In genomic region chrX:12702509-12703091, GRCh38 we compare ENCODE assay signal across 12 cellular contexts.
DNase-seq lines count a peak whose midpoint lies in the region; ATAC-seq and TF ChIP-seq lines count a peak whose summit lies in the region.
"Had no signal": no experiment of that assay in that cellular context is flagged by ENCODE, and none has a peak within 500 bp of the region (broad histone marks: within the 10 kb centered on the region; RNA-seq: fewer than 3 reads in every experiment).

No MANE protein-coding gene starts in this region.

- DNase-seq in NCI-H2196 (lab: John Stamatoyannopoulos, UW; ENCODE audit: unreplicated experiment) (peak; percentile 4), NCI-H2196 treated with DMSO at 0.1 percent for 48 hours (lab: John Stamatoyannopoulos, UW; ENCODE audit: unreplicated experiment) (no peak), HEK293T (ENCODE audit: extremely low spot score) (peak; percentile 13), lung microvascular endothelial cell (ENCODE audit: low read depth in 2 of 2) (peak; percentile 0 to 7), AG20443 (ENCODE audit: low spot score) (no peak)
- peak; percentile 21 for DNase-seq in activated CD8-positive, alpha-beta T cell treated with anti-CD3 and anti-CD28 coated beads, Interleukin-2, amount 10 ng/mL, durations not matched to agents 7 days and 5 days
- DNase-seq: activated T-cell treated with anti-CD3 and anti-CD28 coated beads, Interleukin-2, amount 50 U/mL, for 1 hour; GOT3; NCI-H187 had no signal

- H3K4me1 Mint-ChIP-seq in activated CD8-positive, alpha-beta T cell treated with anti-CD3 and anti-CD28 coated beads, Interleukin-2, amount 10 ng/mL, durations not matched to agents 7 days and 5 days (ENCODE audit: low read depth) = no peaks in the 10 kb centered on the region
- H3K4me1 Mint-ChIP-seq: CD4-positive, CD25-positive, alpha-beta regulatory T cell had no signal

- no peak overlapping the region for H3K27ac Mint-ChIP-seq in activated CD8-positive, alpha-beta T cell treated with anti-CD3 and anti-CD28 coated beads, Interleukin-2, amount 10 ng/mL, durations not matched to agents 7 days and 5 days
- H3K27ac Mint-ChIP-seq: CD4-positive, CD25-positive, alpha-beta regulatory T cell had no signal

- POLR2A ChIA-PET in HEK293T (lab: Yijun Ruan, JAX) = no interaction called here
- POLR2A ChIA-PET in activated CD8-positive, alpha-beta T cell treated with anti-CD3 and anti-CD28 coated beads, Interleukin-2, amount 10 ng/mL, durations not matched to agents 7 days and 5 days (lab: Charles Lee) = no interaction called here

- no peaks in the 10 kb centered on the region for H3K36me3 Mint-ChIP-seq in activated CD8-positive, alpha-beta T cell treated with anti-CD3 and anti-CD28 coated beads, Interleukin-2, amount 10 ng/mL, durations not matched to agents 7 days and 5 days (ENCODE audit: low read depth)
- H3K36me3 Mint-ChIP-seq: CD4-positive, CD25-positive, alpha-beta regulatory T cell had no signal

- CTCF ChIA-PET in HEK293T (lab: Yijun Ruan, JAX) = interaction anchor here (0.7 to 1.4 kb wide), 4 partner anchors 46 to 385 kb away, joined by 3 to 7 read pairs (median 3); no protein-coding TSS in a partner anchor
- CTCF ChIA-PET in activated CD8-positive, alpha-beta T cell treated with anti-CD3 and anti-CD28 coated beads, Interleukin-2, amount 10 ng/mL, durations not matched to agents 7 days and 5 days (lab: Charles Lee) = interaction anchor here (0.9 to 2.0 kb wide), 3 partner anchors 11 to 198 kb away, joined by 3 to 10 read pairs (median 4); no protein-coding TSS in a partner anchor

- H3K9me3 Mint-ChIP-seq in activated CD8-positive, alpha-beta T cell treated with anti-CD3 and anti-CD28 coated beads, Interleukin-2, amount 10 ng/mL, durations not matched to agents 7 days and 5 days (ENCODE audit: insufficient read depth) = no peaks in the 10 kb centered on the region

- H3K4me3 Mint-ChIP-seq in activated CD8-positive, alpha-beta T cell treated with anti-CD3 and anti-CD28 coated beads, Interleukin-2, amount 10 ng/mL, durations not matched to agents 7 days and 5 days = no peak overlapping the region
- H3K4me3 Mint-ChIP-seq: CD4-positive, CD25-positive, alpha-beta regulatory T cell had no signal

- peaks cover 3% of the 10 kb centered on the region for H3K27me3 Mint-ChIP-seq in activated CD8-positive, alpha-beta T cell treated with anti-CD3 and anti-CD28 coated beads, Interleukin-2, amount 10 ng/mL, durations not matched to agents 7 days and 5 days (ENCODE audit: low read depth)

- no peak for ATAC-seq in activated CD8-positive, alpha-beta T cell treated with anti-CD3 and anti-CD28 coated beads, Interleukin-2, amount 10 ng/mL, durations not matched to agents 7 days and 5 days
- ATAC-seq in GM21367 (IDR thresholded peaks at IDR 0.05; ENCODE audit: unreplicated experiment) = no peak
- no peak for ATAC-seq in HG03354 (IDR thresholded peaks at IDR 0.05; ENCODE audit: poor library complexity, severe bottlenecking, unreplicated experiment)

TF ChIP-seq in HEK293T, 16 proteins besides CTCF, POLR2A, EP300 and RAD21:
- TF ChIP-seq FOXM1 (IDR thresholded peaks at IDR 0.05; ENCODE audit: borderline replicate concordance) (no peak), BHLHE40 (IDR thresholded peaks at IDR 0.05; ENCODE audit: borderline replicate concordance) (no peak), ZNF384 (IDR thresholded peaks at IDR 0.05) (no peak), PKNOX1 (IDR thresholded peaks at IDR 0.05) (no peak), FOXK2 (IDR thresholded peaks at IDR 0.05) (no peak), SUZ12 (IDR thresholded peaks at IDR 0.05) (no peak), ELF4 (IDR thresholded peaks at IDR 0.05) (no peak), ARNT (IDR thresholded peaks at IDR 0.05) (no peak), CTBP1 (IDR thresholded peaks at IDR 0.05; ENCODE audit: borderline replicate concordance) (no peak), FOXA1 (IDR thresholded peaks at IDR 0.05) (no peak), L3MBTL2 (conservative IDR thresholded peaks at IDR 0.05) (no peak), HDGF (IDR thresholded peaks at IDR 0.05; ENCODE audit: borderline replicate concordance) (no peak), LEF1 (IDR thresholded peaks at IDR 0.05; ENCODE audit: borderline replicate concordance) (no peak), NFRKB (IDR thresholded peaks at IDR 0.05) (no peak), SP1 (IDR thresholded peaks at IDR 0.05) (no peak), TARDBP (IDR thresholded peaks at IDR 0.05) (no peak)

Comparison
In these comparisons a context has a peak if more than half of its experiments do, and no peak if none do; other contexts are left out.
1. DNase-seq: peak in NCI-H2196 (single experiment), HEK293T (single experiment), activated CD8-positive, alpha-beta T cell treated with anti-CD3 and anti-CD28 coated beads, Interleukin-2, amount 10 ng/mL, durations not matched to agents 7 days and 5 days (single experiment) and lung microvascular endothelial cell (2 of 2); none in NCI-H2196 treated with DMSO at 0.1 percent for 48 hours (single experiment) and AG20443 (single experiment).